Comparison of ENCODE assay signal across 13 cellular contexts in genomic region chr22:37240240-37240940, GRCh38. TPM values are rescaled to one million over a fixed set of nuclear protein-coding genes. Genes with fewer than 3 reads are reported as not detected.
DNase-seq lines count a peak whose midpoint lies in the region; ATAC-seq and TF ChIP-seq lines count a peak whose summit lies in the region.
"Had no signal": no experiment of that assay in that cellular context is flagged by ENCODE, and none has a peak within 500 bp of the region (broad histone marks: within the 10 kb centered on the region; RNA-seq: fewer than 3 reads in every experiment).

No MANE protein-coding gene starts in this region.

- peak overlapping the region; percentile 81 for H3K27ac ChIP-seq in CD8-positive, alpha-beta T cell (ENCODE audit: low read depth, low read length)
- peak overlapping the region; percentile 97 for H3K27ac ChIP-seq in KOPT-K1 (ENCODE audit: low read depth, low read length, poor library complexity, severe bottlenecking)

- no peak for ATAC-seq in CD8-positive, alpha-beta T cell
- no peak for ATAC-seq in activated T-helper 17 cell treated with anti-CD3 and anti-CD28 coated beads, Interleukin-2, amount 50 U/mL, for 72 hours (replicated peaks)
- no peak for ATAC-seq in natural killer cell treated with Interleukin-12 subunit alpha and Interleukin-12 subunit beta and Interleukin-15 and Interleukin-18, amount 100 ng/mL, for 72 hours
- no peak for ATAC-seq in HG02970 (IDR thresholded peaks at IDR 0.05; ENCODE audit: low FRiP score, unreplicated experiment)
- no peak for ATAC-seq in GM18861 (IDR thresholded peaks at IDR 0.05; ENCODE audit: unreplicated experiment)
- no peak for ATAC-seq in GM21529 (IDR thresholded peaks at IDR 0.05; ENCODE audit: unreplicated experiment)
- ATAC-seq: sciatic nerve had no signal

- POLR2A ChIA-PET in CD8-positive, alpha-beta T cell (lab: Charles Lee), result interaction anchor here (1.0 to 11.0 kb wide), 7 partner anchors 9 to 118 kb away, joined by 3 to 194 read pairs (median 32); no protein-coding TSS in a partner anchor

- peaks cover 88% of the 10 kb centered on the region for H3K4me1 Mint-ChIP-seq in CD8-positive, alpha-beta T cell (ENCODE audit: low read depth)
- H3K4me1 Mint-ChIP-seq in activated T-helper 17 cell treated with anti-CD3 and anti-CD28 coated beads, Interleukin-2, amount 50 U/mL, for 72 hours, result peaks cover 49% of the 10 kb centered on the region
- peaks cover 74 to 80% of the 10 kb centered on the region in 2 donors for H3K4me1 Mint-ChIP-seq in natural killer cell treated with Interleukin-12 subunit alpha and Interleukin-12 subunit beta and Interleukin-15 and Interleukin-18, amount 100 ng/mL, for 72 hours (ENCODE audit: low read depth in 2 of 2)

- peaks cover 83% of the 10 kb centered on the region for H3K4me1 ChIP-seq in CD8-positive, alpha-beta T cell (ENCODE audit: insufficient read depth, low read length)

- CTCF ChIA-PET in CD8-positive, alpha-beta T cell (lab: Charles Lee), result interaction anchor here (0.7 to 18.0 kb wide), 13 partner anchors 10 to 189 kb away, joined by 3 to 401 read pairs (median 10); no protein-coding TSS in a partner anchor

- TF ChIP-seq CTCF in CD8-positive, alpha-beta T cell (IDR thresholded peaks at IDR 0.05), result no peak

- no peaks in the 10 kb centered on the region for H3K27me3 ChIP-seq in CD8-positive, alpha-beta T cell (ENCODE audit: insufficient read depth, low read length)

- peak overlapping the region; percentile 98 for H3K4me3 Mint-ChIP-seq in CD8-positive, alpha-beta T cell
- peak overlapping the region; percentile 86 for H3K4me3 Mint-ChIP-seq in activated T-helper 17 cell treated with anti-CD3 and anti-CD28 coated beads, Interleukin-2, amount 50 U/mL, for 72 hours
- H3K4me3 Mint-ChIP-seq in natural killer cell treated with Interleukin-12 subunit alpha and Interleukin-12 subunit beta and Interleukin-15 and Interleukin-18, amount 100 ng/mL, for 72 hours, result peak overlapping the region; percentile 97
- H3K4me3 Mint-ChIP-seq: brain had no signal

- H3K27me3 Mint-ChIP-seq in CD8-positive, alpha-beta T cell (ENCODE audit: low read depth), result no peaks in the 10 kb centered on the region
- H3K27me3 Mint-ChIP-seq in activated T-helper 17 cell treated with anti-CD3 and anti-CD28 coated beads, Interleukin-2, amount 50 U/mL, for 72 hours, result no peaks in the 10 kb centered on the region
- H3K27me3 Mint-ChIP-seq in natural killer cell treated with Interleukin-12 subunit alpha and Interleukin-12 subunit beta and Interleukin-15 and Interleukin-18, amount 100 ng/mL, for 72 hours, result no peaks in the 10 kb centered on the region

- H3K9me3 Mint-ChIP-seq in CD8-positive, alpha-beta T cell, result no peaks in the 10 kb centered on the region
- H3K9me3 Mint-ChIP-seq in activated T-helper 17 cell treated with anti-CD3 and anti-CD28 coated beads, Interleukin-2, amount 50 U/mL, for 72 hours, result no peaks in the 10 kb centered on the region
- H3K9me3 Mint-ChIP-seq in natural killer cell treated with Interleukin-12 subunit alpha and Interleukin-12 subunit beta and Interleukin-15 and Interleukin-18, amount 100 ng/mL, for 72 hours, result no peaks in the 10 kb centered on the region
- H3K9me3 Mint-ChIP-seq: brain had no signal

- peaks cover 37% of the 10 kb centered on the region for H3K36me3 ChIP-seq in CD8-positive, alpha-beta T cell (ENCODE audit: insufficient read depth, low read length)
- peaks cover 65% of the 10 kb centered on the region for H3K36me3 ChIP-seq in KOPT-K1 (ENCODE audit: insufficient read depth, low read length)

- intact Hi-C loops in CD8-positive, alpha-beta T cell (cut with DNase I, micrococcal nuclease), result loop anchor here in 1 of 2 experiments (5.0 kb wide), 1 partner anchor 367 kb away; the partner anchor contains the start of gene GGA1

- H3K9me3 ChIP-seq in CD8-positive, alpha-beta T cell (ENCODE audit: low read length), result no peaks in the 10 kb centered on the region
- H3K9me3 ChIP-seq in KOPT-K1 (ENCODE audit: insufficient read depth, low read length, poor library complexity, severe bottlenecking), result no peaks in the 10 kb centered on the region

- H3K27ac Mint-ChIP-seq in CD8-positive, alpha-beta T cell, result peak overlapping the region; percentile 100
- peak overlapping the region; percentile 89 for H3K27ac Mint-ChIP-seq in activated T-helper 17 cell treated with anti-CD3 and anti-CD28 coated beads, Interleukin-2, amount 50 U/mL, for 72 hours
- peak overlapping the region; percentile 99 to 100 for H3K27ac Mint-ChIP-seq in natural killer cell treated with Interleukin-12 subunit alpha and Interleukin-12 subunit beta and Interleukin-15 and Interleukin-18, amount 100 ng/mL, for 72 hours
- H3K27ac Mint-ChIP-seq: brain had no signal

- DNase-seq in CD8-positive, alpha-beta T cell, result peak in 2 of 7 experiments; percentile 10 to 51
- DNase-seq in natural killer cell treated with Interleukin-12 subunit alpha and Interleukin-12 subunit beta and Interleukin-15 and Interleukin-18, amount 100 ng/mL, for 72 hours (ENCODE audit: low spot score), result no peak
- DNase-seq: GF-D8, NCI-H1105 treated with DMSO at 0.1 percent for 48 hours, NCI-H2227 treated with DMSO at 0.1 percent for 48 hours, T1000 had no signal

- H3K36me3 Mint-ChIP-seq in CD8-positive, alpha-beta T cell, result peaks cover 72% of the 10 kb centered on the region
- peaks cover 91% of the 10 kb centered on the region for H3K36me3 Mint-ChIP-seq in activated T-helper 17 cell treated with anti-CD3 and anti-CD28 coated beads, Interleukin-2, amount 50 U/mL, for 72 hours (ENCODE audit: low read depth)
- H3K36me3 Mint-ChIP-seq in natural killer cell treated with Interleukin-12 subunit alpha and Interleukin-12 subunit beta and Interleukin-15 and Interleukin-18, amount 100 ng/mL, for 72 hours, result peaks cover 29% of the 10 kb centered on the region
- H3K36me3 Mint-ChIP-seq: brain had no signal

- peak overlapping the region; percentile 98 for H3K4me3 ChIP-seq in CD8-positive, alpha-beta T cell (ENCODE audit: low read depth, low read length)

RNA-seq across cellular contexts. Expression of gene RAC2, which starts 3.7 kb away (rescaled TPM):
- 100 to 1,000 TPM; 152 to 159 TPM for total RNA-seq in CD8-positive, alpha-beta T cell
- 1,000 to 10,000 TPM in 1 of 2 donors, 100 to 1,000 TPM in 1; 674 to 1,069 TPM for total RNA-seq in activated T-helper 17 cell treated with anti-CD3 and anti-CD28 coated beads, Interleukin-2, amount 50 U/mL, for 72 hours
- 1,000 to 10,000 TPM in 1 of 2 donors, 100 to 1,000 TPM in 1; 666 to 1,078 TPM for total RNA-seq in natural killer cell treated with Interleukin-12 subunit alpha and Interleukin-12 subunit beta and Interleukin-15 and Interleukin-18, amount 100 ng/mL, for 72 hours

RNA-seq across cellular contexts. Expression of gene SSTR3, which starts 28.1 kb away (rescaled TPM):
- total RNA-seq in CD8-positive, alpha-beta T cell, result 1 to 10 TPM; 2.6 to 3.1 TPM
- 10 to 100 TPM in 1 of 2 donors, 1 to 10 TPM in 1; 2.6 to 16.2 TPM for total RNA-seq in activated T-helper 17 cell treated with anti-CD3 and anti-CD28 coated beads, Interleukin-2, amount 50 U/mL, for 72 hours
- total RNA-seq in natural killer cell treated with Interleukin-12 subunit alpha and Interleukin-12 subunit beta and Interleukin-15 and Interleukin-18, amount 100 ng/mL, for 72 hours, result under 1 TPM; 0.11 to 0.29 TPM
- total RNA-seq: sciatic nerve had no signal

RNA-seq across cellular contexts. Expression of gene CYTH4, which starts 41.9 kb away (rescaled TPM):
- 100 to 1,000 TPM; 129 to 143 TPM for total RNA-seq in CD8-positive, alpha-beta T cell
- 100 to 1,000 TPM in 1 of 2 donors, 10 to 100 TPM in 1; 53.7 to 124 TPM for total RNA-seq in activated T-helper 17 cell treated with anti-CD3 and anti-CD28 coated beads, Interleukin-2, amount 50 U/mL, for 72 hours
- 10 to 100 TPM; 36.0 to 41.1 TPM for total RNA-seq in natural killer cell treated with Interleukin-12 subunit alpha and Interleukin-12 subunit beta and Interleukin-15 and Interleukin-18, amount 100 ng/mL, for 72 hours

RNA-seq across cellular contexts. Expression of gene C1QTNF6, which starts 52.3 kb away (rescaled TPM):
- 10 to 100 TPM; 12.0 to 12.9 TPM for total RNA-seq in CD8-positive, alpha-beta T cell
- total RNA-seq in activated T-helper 17 cell treated with anti-CD3 and anti-CD28 coated beads, Interleukin-2, amount 50 U/mL, for 72 hours, result 10 to 100 TPM in 1 of 2 donors, 1 to 10 TPM in 1; 5.0 to 16.3 TPM
- total RNA-seq in natural killer cell treated with Interleukin-12 subunit alpha and Interleukin-12 subunit beta and Interleukin-15 and Interleukin-18, amount 100 ng/mL, for 72 hours, result 1 to 10 TPM; 1.3 to 3.9 TPM

Comparison
In these comparisons a context has a peak if more than half of its experiments do, and no peak if none do; other contexts are left out.
1. RNA of gene RAC2, which starts 3.7 kb away (total RNA-seq): 666 to 1,078 TPM in natural killer cell treated with Interleukin-12 subunit alpha and Interleukin-12 subunit beta and Interleukin-15 and Interleukin-18, amount 100 ng/mL, for 72 hours and 674 to 1,069 TPM in activated T-helper 17 cell treated with anti-CD3 and anti-CD28 coated beads, Interleukin-2, amount 50 U/mL, for 72 hours; 152 to 159 TPM in CD8-positive, alpha-beta T cell; every median in the first group is over 4 times any median in the second.
2. Peak in every context shown above with its lines, with median percentiles within 50 percentile points of each other: H3K27ac Mint-ChIP-seq and H3K4me3 Mint-ChIP-seq.